11 cellular contexts compared by ENCODE assay signal in genomic region chr2:160379399-160379798, GRCh38.
DNase-seq lines count a peak whose midpoint lies in the region; ATAC-seq, FAIRE-seq and TF ChIP-seq lines count a peak whose summit lies in the region.
"Had no signal": no experiment of that assay in that cellular context is flagged by ENCODE, and none has a peak within 500 bp of the region (broad histone marks: within the 10 kb centered on the region; RNA-seq: fewer than 3 reads in every experiment).

No MANE protein-coding gene starts in this region.

- H3K4me3 ChIP-seq in fibroblast of villous mesenchyme (ENCODE audit: low read depth, low read length) (no peak overlapping the region), skeletal muscle cell (ENCODE audit: low read depth, low read length) (no peak overlapping the region), small intestine (ENCODE audit: low read depth in 1 of 2, low read length in 2 of 2) (no peak overlapping the region)
- H3K4me3 ChIP-seq: cardiac muscle cell had no signal

- no peak overlapping the region for H3K27ac Mint-ChIP-seq in activated CD8-positive, alpha-beta T cell treated with anti-CD3 and anti-CD28 coated beads for 36 hours
- H3K27ac Mint-ChIP-seq: memory B cell had no signal

- no peaks in the 10 kb centered on the region for H3K27me3 Mint-ChIP-seq in activated CD8-positive, alpha-beta T cell treated with anti-CD3 and anti-CD28 coated beads for 36 hours
- H3K27me3 Mint-ChIP-seq: memory B cell had no signal

- H3K36me3 ChIP-seq in small intestine (ENCODE audit: control insufficient read depth in 2 of 2, insufficient read depth in 2 of 2, low read length in 2 of 2) = no peaks in the 10 kb centered on the region
- H3K36me3 ChIP-seq: cardiac muscle cell had no signal

- peaks cover 0 to 32% of the 10 kb centered on the region in 2 donors for H3K4me1 ChIP-seq in small intestine (ENCODE audit: control insufficient read depth in 2 of 2, insufficient read depth in 1 of 2, low read depth in 1 of 2, low read length in 1 of 2)

- 45 to 80% (median 73%) methylated on average over 3 of the region's 3 CpGs for WGBS in small intestine, 3 donors

- peaks cover 84% of the 10 kb centered on the region for H3K4me1 Mint-ChIP-seq in activated CD8-positive, alpha-beta T cell treated with anti-CD3 and anti-CD28 coated beads for 36 hours (ENCODE audit: low read depth)

- POLR2A ChIA-PET in HEK293T (lab: Yijun Ruan, JAX) = no interaction called here
- POLR2A ChIA-PET in activated CD8-positive, alpha-beta T cell treated with anti-CD3 and anti-CD28 coated beads for 36 hours (lab: Charles Lee) = no interaction called here

- CTCF ChIA-PET in HEK293T (lab: Yijun Ruan, JAX) = no interaction called here
- CTCF ChIA-PET in activated CD8-positive, alpha-beta T cell treated with anti-CD3 and anti-CD28 coated beads for 36 hours (lab: Charles Lee) = no interaction called here

- FAIRE-seq in small intestine (lab: Jason Lieb, UNC) = no peak

- no peaks in the 10 kb centered on the region for H3K9me3 ChIP-seq in small intestine (ENCODE audit: control insufficient read depth, low read depth)

- DNase-seq in EH (ENCODE audit: low read depth) (peak; percentile 90), fibroblast of villous mesenchyme (ENCODE audit: low read depth) (peak; percentile 98), skeletal muscle cell (ENCODE audit: low read depth) (peak; percentile 92), HEK293T (ENCODE audit: extremely low spot score) (no peak), small intestine (no peak), NCI-H146 (lab: John Stamatoyannopoulos, UW) (no peak)
- no peak for DNase-seq in activated CD8-positive, alpha-beta T cell treated with anti-CD3 and anti-CD28 coated beads for 36 hours
- DNase-seq: NCI-H2171 had no signal

- TF ChIP-seq CTCF in fibroblast of villous mesenchyme (IDR thresholded peaks at IDR 0.05; ENCODE audit: insufficient read depth, low read depth, low read length) = no peak
- TF ChIP-seq CTCF in activated CD8-positive, alpha-beta T cell treated with anti-CD3 and anti-CD28 coated beads for 36 hours (IDR thresholded peaks at IDR 0.05) = no peak

- peak overlapping the region in 1 of 2 donors; percentile 43 for H3K27ac ChIP-seq in small intestine (ENCODE audit: low read depth in 1 of 2, low read length in 1 of 2)
- H3K27ac ChIP-seq: cardiac muscle cell had no signal

- no peak overlapping the region for H3K4me3 Mint-ChIP-seq in activated CD8-positive, alpha-beta T cell treated with anti-CD3 and anti-CD28 coated beads for 36 hours
- H3K4me3 Mint-ChIP-seq: memory B cell had no signal

- no peaks in the 10 kb centered on the region for H3K36me3 Mint-ChIP-seq in activated CD8-positive, alpha-beta T cell treated with anti-CD3 and anti-CD28 coated beads for 36 hours (ENCODE audit: low read depth)
- H3K36me3 Mint-ChIP-seq: memory B cell had no signal

- intact Hi-C loops in activated CD8-positive, alpha-beta T cell treated with anti-CD3 and anti-CD28 coated beads for 36 hours (cut with micrococcal nuclease) = no loop called here

- H3K27me3 ChIP-seq in small intestine (ENCODE audit: control insufficient read depth in 2 of 2, insufficient read depth in 2 of 2, low read length in 2 of 2) = no peaks in the 10 kb centered on the region
- H3K27me3 ChIP-seq: cardiac muscle cell had no signal

- H3K9me3 Mint-ChIP-seq in activated CD8-positive, alpha-beta T cell treated with anti-CD3 and anti-CD28 coated beads for 36 hours = no peaks in the 10 kb centered on the region
- H3K9me3 Mint-ChIP-seq: memory B cell had no signal

- peak; percentile 33; the same call in 2 of the 3 replicates for ATAC-seq in SK-N-SH treated with all-trans-retinoic acid at 6 μM for 48 hours
- no peak for ATAC-seq in activated CD8-positive, alpha-beta T cell treated with anti-CD3 and anti-CD28 coated beads for 36 hours

TF ChIP-seq in SK-N-SH treated with all-trans-retinoic acid at 6 μM for 48 hours, 23 proteins besides CTCF, POLR2A, EP300 and RAD21:
- TF ChIP-seq ISL1 (CRISPR knock-in tag; IDR thresholded peaks at IDR 0.05) (peak; percentile 41), ZNF70 (CRISPR knock-in tag; IDR thresholded peaks at IDR 0.05) (no peak), OSR1 (CRISPR knock-in tag; IDR thresholded peaks at IDR 0.05) (no peak), ZFP30 (CRISPR knock-in tag; IDR thresholded peaks at IDR 0.05) (no peak), ZC3H10 (CRISPR knock-in tag; IDR thresholded peaks at IDR 0.05) (no peak)

TF ChIP-seq in HEK293T, 16 proteins besides CTCF, POLR2A, EP300 and RAD21:
- TF ChIP-seq FOXA1 (IDR thresholded peaks at IDR 0.05) = no peak
- TF ChIP-seq TARDBP (IDR thresholded peaks at IDR 0.05) = no peak
- TF ChIP-seq PKNOX1 (IDR thresholded peaks at IDR 0.05) = no peak
- no peak for TF ChIP-seq BHLHE40 (IDR thresholded peaks at IDR 0.05; ENCODE audit: borderline replicate concordance)
- no peak for TF ChIP-seq L3MBTL2 (conservative IDR thresholded peaks at IDR 0.05)
- no peak for TF ChIP-seq FOXM1 (IDR thresholded peaks at IDR 0.05; ENCODE audit: borderline replicate concordance)
- no peak for TF ChIP-seq ZNF384 (IDR thresholded peaks at IDR 0.05)
- TF ChIP-seq SUZ12 (IDR thresholded peaks at IDR 0.05) = no peak
- no peak for TF ChIP-seq HDGF (IDR thresholded peaks at IDR 0.05; ENCODE audit: borderline replicate concordance)
- TF ChIP-seq ELF4 (IDR thresholded peaks at IDR 0.05) = no peak
- no peak for TF ChIP-seq ARNT (IDR thresholded peaks at IDR 0.05)

Comparison
In these comparisons a context has a peak if more than half of its experiments do, and no peak if none do; other contexts are left out.
1. DNase-seq: peak in EH (single experiment), fibroblast of villous mesenchyme (single experiment) and skeletal muscle cell (single experiment); none in HEK293T (single experiment), activated CD8-positive, alpha-beta T cell treated with anti-CD3 and anti-CD28 coated beads for 36 hours (single experiment), small intestine (single experiment) and NCI-H146 (single experiment).